8 cellular contexts compared by ENCODE assay signal in genomic region chr10:30534465-30535144, GRCh38.
DNase-seq lines count a peak whose midpoint lies in the region; ATAC-seq and TF ChIP-seq lines count a peak whose summit lies in the region.

No MANE protein-coding gene starts in this region.

- no peaks in the 10 kb centered on the region for H3K9me3 Mint-ChIP-seq in CD14-positive monocyte
- H3K9me3 Mint-ChIP-seq in activated CD4-positive, alpha-beta memory T cell treated with anti-CD3 and anti-CD28 coated beads for 36 hours: no peaks in the 10 kb centered on the region

- H3K36me3 Mint-ChIP-seq in CD14-positive monocyte: no peaks in the 10 kb centered on the region
- H3K36me3 Mint-ChIP-seq in activated CD4-positive, alpha-beta memory T cell treated with anti-CD3 and anti-CD28 coated beads for 36 hours: no peaks in the 10 kb centered on the region

- peak; percentile 85 for TF ChIP-seq CTCF in CD14-positive monocyte (IDR thresholded peaks at IDR 0.05)

- DNase-seq in CD14-positive monocyte (ENCODE audit: low spot score) (peak; percentile 67), NCI-H460 (ENCODE audit: extremely low read depth, low read depth) (peak; percentile 50), ecto neural progenitor cell (ENCODE audit: low spot score) (peak; percentile 67), medulla oblongata (ENCODE audit: extremely low spot score) (peak; percentile 80)
- DNase-seq in activated CD4-positive, alpha-beta memory T cell treated with anti-CD3 and anti-CD28 coated beads for 36 hours: peak; percentile 78
- DNase-seq in stimulated activated CD8-positive, alpha-beta memory T cell treated with anti-CD3 and anti-CD28 coated beads, Interleukin-15, amount 100 ng/mL, for 4 hours (ENCODE audit: low read depth in 2 of 2): peak; percentile 20 to 47

- intact Hi-C loops in CD14-positive monocyte (cut with micrococcal nuclease): loop anchor here (5.0 to 10.0 kb wide), 5 partner anchors 50 to 142 kb away; no protein-coding TSS in a partner anchor
- intact Hi-C loops in activated CD4-positive, alpha-beta memory T cell treated with anti-CD3 and anti-CD28 coated beads for 36 hours (cut with micrococcal nuclease): loop anchor here (1.0 kb wide), 3 partner anchors 57 to 142 kb away; no protein-coding TSS in a partner anchor

- H3K27me3 Mint-ChIP-seq in CD14-positive monocyte (ENCODE audit: low read depth in 3 of 3): no peaks in the 10 kb centered on the region
- no peaks in the 10 kb centered on the region for H3K27me3 Mint-ChIP-seq in activated CD4-positive, alpha-beta memory T cell treated with anti-CD3 and anti-CD28 coated beads for 36 hours

- H3K4me1 Mint-ChIP-seq in CD14-positive monocyte: peaks cover 65% of the 10 kb centered on the region
- H3K4me1 Mint-ChIP-seq in activated CD4-positive, alpha-beta memory T cell treated with anti-CD3 and anti-CD28 coated beads for 36 hours (ENCODE audit: low read depth): peaks cover 20% of the 10 kb centered on the region

- ATAC-seq in GM21786 (IDR thresholded peaks at IDR 0.05; ENCODE audit: unreplicated experiment): peak; percentile 40
- ATAC-seq in GM21528 (IDR thresholded peaks at IDR 0.05; ENCODE audit: low FRiP score, unreplicated experiment): no peak

- no peak overlapping the region for H3K4me3 Mint-ChIP-seq in CD14-positive monocyte
- no peak overlapping the region for H3K4me3 Mint-ChIP-seq in activated CD4-positive, alpha-beta memory T cell treated with anti-CD3 and anti-CD28 coated beads for 36 hours

- CTCF ChIA-PET in activated CD4-positive, alpha-beta memory T cell treated with anti-CD3 and anti-CD28 coated beads for 36 hours (lab: Charles Lee): interaction anchor here (0.6 to 7.0 kb wide), 13 partner anchors 9 to 187 kb away, joined by 3 to 76 read pairs (median 6); no protein-coding TSS in a partner anchor

- peak overlapping the region in 6 of 7 donors; percentile 63 to 90 (median 83) for H3K27ac Mint-ChIP-seq in CD14-positive monocyte
- no peak overlapping the region for H3K27ac Mint-ChIP-seq in activated CD4-positive, alpha-beta memory T cell treated with anti-CD3 and anti-CD28 coated beads for 36 hours

- POLR2A ChIA-PET in activated CD4-positive, alpha-beta memory T cell treated with anti-CD3 and anti-CD28 coated beads for 36 hours (lab: Charles Lee): no interaction called here
